Comparison of ENCODE assay signal across 9 cellular contexts in genomic region chr4:184845367-184846011, GRCh38. TPM values are rescaled to one million over a fixed set of nuclear protein-coding genes. Genes with fewer than 3 reads are reported as not detected.
DNase-seq lines count a peak whose midpoint lies in the region; ATAC-seq and TF ChIP-seq lines count a peak whose summit lies in the region.
"Had no signal": no experiment of that assay in that cellular context is flagged by ENCODE, and none has a peak within 500 bp of the region (broad histone marks: within the 10 kb centered on the region; RNA-seq: fewer than 3 reads in every experiment).

No MANE protein-coding gene starts in this region.

- no peak for ATAC-seq in HG03378 (IDR thresholded peaks at IDR 0.05; ENCODE audit: unreplicated experiment)

- POLR2A ChIA-PET in MCF 10A (lab: Yijun Ruan, JAX): interaction anchor here (0.6 to 2.5 kb wide), 23 partner anchors 9 to 857 kb away, joined by 3 to 35 read pairs (median 4); partner anchors contain the start of gene CENPU

- DNase-seq in Caki2 (ENCODE audit: low read depth) (peak; percentile 86), HPDE6-E6E7 (ENCODE audit: extremely low spot score) (peak; percentile 29), MCF 10A (ENCODE audit: unreplicated experiment) (peak; percentile 84), myocyte (ENCODE audit: low read depth) (peak; percentile 82), iPS-NIHi7 (ENCODE audit: extremely low spot score) (no peak), suprapubic skin (ENCODE audit: low spot score in 2 of 2) (no peak)
- DNase-seq in activated CD4-positive, alpha-beta T cell treated with anti-CD3 and anti-CD28 coated beads, Interleukin-2, amount 50 U/mL, for 4 hours: no peak

- in situ Hi-C loops in Caki2 (cut with HindIII; ENCODE audit: low pct_unique_long_range_greater_than_20kb, low sequenced_read_pairs): no loop called here

- TF ChIP-seq CTCF in MCF 10A (IDR thresholded peaks at IDR 0.05; ENCODE audit: unreplicated experiment): no peak
- TF ChIP-seq CTCF in suprapubic skin (IDR thresholded peaks at IDR 0.05): no peak

- H3K27ac ChIP-seq in suprapubic skin: no peak overlapping the region
- H3K27ac ChIP-seq: right atrium auricular region had no signal

- H3K4me1 Mint-ChIP-seq in MCF 10A (ENCODE audit: insufficient read depth, unreplicated experiment): peaks cover 13% of the 10 kb centered on the region

- 41% methylated on average over 6 of the region's 6 CpGs for WGBS in suprapubic skin

- no peaks in the 10 kb centered on the region for H3K9me3 ChIP-seq in suprapubic skin
- H3K9me3 ChIP-seq: right atrium auricular region had no signal

- peaks cover 3% of the 10 kb centered on the region for H3K4me1 ChIP-seq in suprapubic skin
- H3K4me1 ChIP-seq: right atrium auricular region had no signal

- no TSS peak for BruUV-seq in MCF 10A (replicated peaks; lab: Mats Ljungman, UMichigan)

- H3K4me3 ChIP-seq in suprapubic skin: no peak overlapping the region
- H3K4me3 ChIP-seq: right atrium auricular region had no signal

- H3K27me3 Mint-ChIP-seq in MCF 10A (ENCODE audit: insufficient read depth, unreplicated experiment): no peaks in the 10 kb centered on the region

- no peaks in the 10 kb centered on the region for H3K36me3 Mint-ChIP-seq in MCF 10A (ENCODE audit: insufficient read depth, unreplicated experiment)

- no peaks in the 10 kb centered on the region for H3K27me3 ChIP-seq in suprapubic skin
- H3K27me3 ChIP-seq: right atrium auricular region had no signal

- H3K4me3 Mint-ChIP-seq in MCF 10A (ENCODE audit: unreplicated experiment): no peak overlapping the region

- TF ChIP-seq EP300 in suprapubic skin (IDR thresholded peaks at IDR 0.05): no peak

- intact Hi-C loops in MCF 10A (cut with micrococcal nuclease): no loop called here

- peak overlapping the region; percentile 69 for H3K27ac Mint-ChIP-seq in MCF 10A (ENCODE audit: low read depth, unreplicated experiment)

- CTCF ChIA-PET in MCF 10A (lab: Yijun Ruan, JAX): interaction anchor here (0.6 to 1.3 kb wide), 5 partner anchors 9 to 164 kb away, joined by 3 to 4 read pairs (median 3); no protein-coding TSS in a partner anchor

- TF ChIP-seq POLR2A in suprapubic skin (IDR thresholded peaks at IDR 0.05): no peak

- H3K36me3 ChIP-seq in suprapubic skin: no peaks in the 10 kb centered on the region
- H3K36me3 ChIP-seq: right atrium auricular region had no signal

- H3K9me3 Mint-ChIP-seq in MCF 10A (ENCODE audit: unreplicated experiment): no peaks in the 10 kb centered on the region

RNA-seq across cellular contexts. Expression of gene ACSL1, which starts 19.7 kb away (rescaled TPM):
- 37.8 and 42.8 TPM in 2 replicates for total RNA-seq in Caki2 (2014; rRNA removed; shearing (Covaris generic); ENCODE audit: low replicate concordance)
- total RNA-seq in MCF 10A (2022) (99.5 and 105 TPM in 2 replicates), myocyte (155 and 236 TPM in 2 replicates), suprapubic skin (100 to 1,000 TPM; 236 to 420 (median 277) TPM)
- 71.9 TPM for polyA plus RNA-seq in myocyte (2012)

Comparison
In these comparisons a context has a peak if more than half of its experiments do, and no peak if none do; other contexts are left out.
1. DNase-seq: peak in Caki2 (single experiment), HPDE6-E6E7 (single experiment), MCF 10A (single experiment) and myocyte (single experiment); none in iPS-NIHi7 (single experiment), suprapubic skin (0 of 2) and activated CD4-positive, alpha-beta T cell treated with anti-CD3 and anti-CD28 coated beads, Interleukin-2, amount 50 U/mL, for 4 hours (0 of 2).